8 cellular contexts compared by ENCODE assay signal in genomic region chr7:19713676-19714075, GRCh38. TPM values are rescaled to one million over a fixed set of nuclear protein-coding genes. Genes with fewer than 3 reads are reported as not detected.
DNase-seq lines count a peak whose midpoint lies in the region; ATAC-seq and TF ChIP-seq lines count a peak whose summit lies in the region.

No MANE protein-coding gene starts in this region.

- peaks cover 3% of the 10 kb centered on the region; the same call in 1 of the 2 replicates for H3K4me1 ChIP-seq in SJCRH30
- peaks cover 7% of the 10 kb centered on the region for H3K4me1 ChIP-seq in vagina

- peaks cover 4% of the 10 kb centered on the region for H3K36me3 Mint-ChIP-seq in central memory CD8-positive, alpha-beta T cell (ENCODE audit: insufficient read depth)
- no peaks in the 10 kb centered on the region for H3K36me3 Mint-ChIP-seq in mesothelial cell of epicardium

- H3K27ac Mint-ChIP-seq in central memory CD8-positive, alpha-beta T cell (ENCODE audit: low read depth), result peak overlapping the region; percentile 16
- no peak overlapping the region for H3K27ac Mint-ChIP-seq in mesothelial cell of epicardium

- H3K27ac ChIP-seq in SJCRH30 (no peak overlapping the region), vagina (no peak overlapping the region)

- H3K9me3 ChIP-seq in SJCRH30 (replicated peaks), result no peaks in the 10 kb centered on the region
- no peaks in the 10 kb centered on the region for H3K9me3 ChIP-seq in vagina

- H3K27me3 ChIP-seq in SJCRH30, result no peaks in the 10 kb centered on the region
- H3K27me3 ChIP-seq in vagina, result no peaks in the 10 kb centered on the region

- H3K4me3 ChIP-seq in SJCRH30 (no peak overlapping the region), vagina (no peak overlapping the region)

- no peaks in the 10 kb centered on the region for H3K36me3 ChIP-seq in SJCRH30
- no peaks in the 10 kb centered on the region for H3K36me3 ChIP-seq in vagina

- no peak for TF ChIP-seq POLR2A in vagina (IDR thresholded peaks at IDR 0.05)

- H3K27me3 Mint-ChIP-seq in central memory CD8-positive, alpha-beta T cell, result no peaks in the 10 kb centered on the region
- peaks cover 35% of the 10 kb centered on the region for H3K27me3 Mint-ChIP-seq in mesothelial cell of epicardium (ENCODE audit: low read depth)

- H3K4me3 Mint-ChIP-seq in central memory CD8-positive, alpha-beta T cell, result no peak overlapping the region
- no peak overlapping the region for H3K4me3 Mint-ChIP-seq in mesothelial cell of epicardium

- H3K4me1 Mint-ChIP-seq in central memory CD8-positive, alpha-beta T cell, result peaks cover 15% of the 10 kb centered on the region
- H3K4me1 Mint-ChIP-seq in mesothelial cell of epicardium, result peaks cover 2% of the 10 kb centered on the region

- ATAC-seq in HG03378 (IDR thresholded peaks at IDR 0.05; ENCODE audit: unreplicated experiment) (peak; percentile 29), GM21723 (IDR thresholded peaks at IDR 0.05; ENCODE audit: unreplicated experiment) (no peak)
- no peak for ATAC-seq in central memory CD8-positive, alpha-beta T cell (replicated peaks; ENCODE audit: extremely low read depth, poor library complexity, severe bottlenecking)

- DNase-seq in DMS153 treated with DMSO at 0.1 percent for 48 hours (lab: John Stamatoyannopoulos, UW; ENCODE audit: unreplicated experiment) (peak; percentile 18), SJCRH30 (peak; percentile 21 to 80), mesothelial cell of epicardium (ENCODE audit: low spot score in 2 of 2, unreplicated experiment in 2 of 2) (peak in 1 of 2 experiments; percentile 54), posterior vena cava (ENCODE audit: low spot score) (no peak), vagina (ENCODE audit: extremely low spot score in 2 of 2) (no peak)
- DNase-seq in central memory CD8-positive, alpha-beta T cell (ENCODE audit: low spot score in 2 of 2), result peak in 1 of 2 donors; percentile 22

- H3K9me3 Mint-ChIP-seq in central memory CD8-positive, alpha-beta T cell, result no peaks in the 10 kb centered on the region
- no peaks in the 10 kb centered on the region for H3K9me3 Mint-ChIP-seq in mesothelial cell of epicardium

- TF ChIP-seq CTCF in mesothelial cell of epicardium (IDR thresholded peaks at IDR 0.05; ENCODE audit: unreplicated experiment) (peak; percentile 69), vagina (IDR thresholded peaks at IDR 0.05) (peak in 1 of 3 experiments; percentile 64)

- intact Hi-C loops in posterior vena cava (cut with DNase I) (loop anchor here in 1 of 2 donors (10.0 kb wide), 1 partner anchor 881 kb away; no protein-coding TSS in a partner anchor), vagina (cut with DNase I) (loop anchor here (10.0 kb wide), 1 partner anchor 881 kb away; no protein-coding TSS in a partner anchor)

RNA-seq across cellular contexts. Expression of gene POLR1F, which starts 4.8 kb away (rescaled TPM):
- 47.3 and 53.5 TPM in 2 replicates for total RNA-seq in SJCRH30 (2014; rRNA removed; shearing (Covaris generic))
- total RNA-seq in mesothelial cell of epicardium (13.9 to 17.6 TPM (median 16.3 TPM) in 3 replicates), posterior vena cava (10 to 100 TPM; 15.9 TPM), vagina (9.1 TPM)

RNA-seq across cellular contexts. Expression of gene TMEM196, which starts 59.7 kb away (rescaled TPM):
- not detected in 2 replicates for total RNA-seq in SJCRH30 (2014; rRNA removed; shearing (Covaris generic))
- total RNA-seq in mesothelial cell of epicardium (not detected in 3 replicates), posterior vena cava (1 to 10 TPM; 1.6 to 3.6 TPM), vagina (not detected)

Comparison
In these comparisons a context has a peak if more than half of its experiments do, and no peak if none do; other contexts are left out.
1. DNase-seq: peak in DMS153 treated with DMSO at 0.1 percent for 48 hours (single experiment) and SJCRH30 (2 of 2); none in posterior vena cava (single experiment) and vagina (0 of 2).